ENCODE assay signal across 29 cellular contexts in the genomic region with DNA sequence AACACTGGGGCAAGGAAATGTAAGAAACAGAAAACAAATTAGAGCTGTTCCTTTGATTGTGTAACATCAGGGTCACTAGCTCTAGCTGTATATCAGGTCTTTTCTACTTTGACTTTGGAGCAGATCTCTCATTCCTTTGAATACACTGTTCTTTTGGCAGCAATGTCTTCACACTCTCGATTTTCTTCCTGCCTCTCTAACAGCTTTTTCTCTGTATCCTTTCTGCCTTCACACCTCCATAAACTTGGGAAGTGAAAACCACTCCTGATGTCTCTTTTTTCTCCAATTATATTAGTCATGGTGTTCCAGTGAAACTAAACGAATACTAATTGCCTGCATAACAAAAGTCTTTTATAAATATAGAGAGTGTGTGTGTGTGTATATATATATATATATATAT.
"Had no signal": no experiment of that assay in that cellular context is flagged by ENCODE, and none has a peak within 500 bp of the region (broad histone marks: within the 10 kb centered on the region; RNA-seq: fewer than 3 reads in every experiment).

No MANE protein-coding gene starts in this region.

- H3K4me1 ChIP-seq: ascending aorta had no signal

- ATAC-seq: activated CD4-positive, alpha-beta T cell treated with anti-CD3 and anti-CD28 coated beads for 36 hours; activated CD4-positive, CD25-positive, alpha-beta regulatory T cell treated with anti-CD3 and anti-CD28 coated beads, Interleukin-2, amount 50 U/mL, for 24 hours; activated CD8-positive, alpha-beta memory T cell treated with anti-CD3 and anti-CD28 coated beads, Interleukin-2, amount 10 ng/mL, durations not matched to agents 7 days and 5 days; activated CD8-positive, alpha-beta T cell treated with anti-CD3 and anti-CD28 coated beads, Interleukin-2, amount 10 ng/mL, durations not matched to agents 7 days and 5 days; activated naive CD8-positive, alpha-beta T cell treated with anti-CD3 and anti-CD28 coated beads, Interleukin-2, amount 50 U/mL, for 24 hours; WTC11 had no signal

- H3K27me3 ChIP-seq: ascending aorta, cardiac muscle cell had no signal

- H3K9me3 ChIP-seq: ascending aorta had no signal

- H3K4me3 ChIP-seq: ascending aorta, cardiac muscle cell had no signal

- DNase-seq: activated CD4-positive, alpha-beta memory T cell treated with anti-CD3 and anti-CD28 coated beads, Interleukin-2, amount 10 ng/mL, durations not matched to agents 7 days and 5 days; activated CD4-positive, alpha-beta T cell treated with anti-CD3 and anti-CD28 coated beads for 1 hour; activated CD4-positive, alpha-beta T cell treated with anti-CD3 and anti-CD28 coated beads for 36 hours; activated CD4-positive, alpha-beta T cell treated with anti-CD3 and anti-CD28 coated beads for 48 hours; activated CD4-positive, alpha-beta T cell treated with anti-CD3 and anti-CD28 coated beads, Interleukin-2, amount 10 ng/mL, durations not matched to agents 7 days and 5 days; activated CD4-positive, alpha-beta T cell treated with anti-CD3 and anti-CD28 coated beads, Interleukin-2, amount 50 U/mL, for 48 hours; activated CD4-positive, CD25-positive, alpha-beta regulatory T cell; activated CD8-positive, alpha-beta memory T cell treated with anti-CD3 and anti-CD28 coated beads for 24 hours; activated CD8-positive, alpha-beta memory T cell treated with anti-CD3 and anti-CD28 coated beads, Interleukin-2, amount 10 ng/mL, durations not matched to agents 7 days and 5 days; activated CD8-positive, alpha-beta memory T cell treated with anti-CD3 and anti-CD28 coated beads, Interleukin-2, amount 50 U/mL, for 48 hours; activated CD8-positive, alpha-beta T cell treated with anti-CD3 and anti-CD28 coated beads, Interleukin-2, amount 10 ng/mL, durations not matched to agents 7 days and 5 days; activated effector memory CD4-positive, alpha-beta T cell treated with Interleukin-2 at 50 U/mL for 16 hours; activated gamma-delta T cell; activated naive CD4-positive, alpha-beta T cell treated with anti-CD3 and anti-CD28 coated beads, Interleukin-2, amount 10 ng/mL, durations not matched to agents 7 days and 5 days; activated naive CD4-positive, alpha-beta T cell treated with Interleukin-2 at 50 U/mL for 16 hours; activated naive CD8-positive, alpha-beta T cell treated with anti-CD3 and anti-CD28 coated beads, Interleukin-2, amount 10 ng/mL, durations not matched to agents 7 days and 5 days; activated naive CD8-positive, alpha-beta T cell treated with anti-CD3 and anti-CD28 coated beads, Interleukin-2, amount 50 U/mL, for 24 hours; activated T-cell treated with anti-CD3 and anti-CD28 coated beads, Interleukin-2, amount 50 U/mL, for 24 hours; activated T-cell treated with anti-CD3 and anti-CD28 coated beads, Interleukin-2, amount 50 U/mL, for 48 hours; amygdala; caudate nucleus; cerebellar nuclear complex; T-helper 2 cell; T-helper 9 cell; WERI-Rb-1 had no signal

- H3K27ac ChIP-seq: ascending aorta, cardiac muscle cell, WERI-Rb-1 had no signal

- H3K36me3 ChIP-seq: ascending aorta, cardiac muscle cell, WERI-Rb-1 had no signal
